Comparison of ENCODE assay signal across 13 cellular contexts in genomic region chr4:56671860-56672259, GRCh38.
"Had no signal": no experiment of that assay in that cellular context is flagged by ENCODE, and none has a peak within 500 bp of the region (broad histone marks: within the 10 kb centered on the region; RNA-seq: fewer than 3 reads in every experiment).

No MANE protein-coding gene starts in this region.

- H3K27ac ChIP-seq: hepatocyte, prostate gland, right lobe of liver, upper lobe of left lung had no signal

- ATAC-seq: left ventricle myocardium superior, right lobe of liver had no signal

- H3K4me2 ChIP-seq: hepatocyte had no signal

- H3K9me3 ChIP-seq: prostate gland, right lobe of liver had no signal

- H3K4me1 ChIP-seq: prostate gland, right lobe of liver had no signal

- DNase-seq: activated naive CD4-positive, alpha-beta T cell treated with anti-CD3 and anti-CD28 coated beads, Interleukin-2, amount 50 U/mL, for 16 hours; amniotic stem cell; cerebellar nuclear complex; dermis blood vessel endothelial cell; left ventricle myocardium superior; mesendoderm; occipital lobe; right lobe of liver; stimulated activated CD4-positive, alpha-beta T cell treated with anti-CD3 and anti-CD28 coated beads, Interleukin-2, amount 100 ng/mL, for 24 hours; stimulated activated naive CD4-positive, alpha-beta T cell; upper lobe of left lung had no signal

- H3K4me3 ChIP-seq: hepatocyte, prostate gland, right lobe of liver, upper lobe of left lung had no signal
